ENCODE assay signal across 11 cellular contexts in genomic region chr16:84184775-84185174, GRCh38. TPM values are rescaled to one million over a fixed set of nuclear protein-coding genes. Genes with fewer than 3 reads are reported as not detected.
A peak's percentile ranks its signal among the peaks of the same experiment; 100 is the strongest.
DNase-seq lines count a peak whose midpoint lies in the region; ATAC-seq and TF ChIP-seq lines count a peak whose summit lies in the region.
"Had no signal": no experiment of that assay in that cellular context is flagged by ENCODE, and none has a peak within 500 bp of the region (broad histone marks: within the 10 kb centered on the region; RNA-seq: fewer than 3 reads in every experiment).

No MANE protein-coding gene starts in this region.

- H3K36me3 ChIP-seq in spleen (peaks cover 0 to 56% (median 38%) of the 10 kb centered on the region in 6 donors), mesenchymal stem cell (ENCODE audit: control insufficient read depth in 1 of 2, insufficient read depth in 2 of 2, low read depth in 1 of 2, low read length in 2 of 2) (peaks cover 46 to 55% of the 10 kb centered on the region in 2 experiments)

- H3K36me3 Mint-ChIP-seq in activated CD4-positive, alpha-beta T cell treated with anti-CD3 and anti-CD28 coated beads, Interleukin-2, amount 10 ng/mL, durations not matched to agents 7 days and 5 days (ENCODE audit: low read depth) = peaks cover 14% of the 10 kb centered on the region
- peaks cover 22% of the 10 kb centered on the region for H3K36me3 Mint-ChIP-seq in activated CD8-positive, alpha-beta T cell treated with anti-CD3 and anti-CD28 coated beads for 36 hours (ENCODE audit: low read depth)

- no peak for ATAC-seq in activated CD8-positive, alpha-beta T cell treated with anti-CD3 and anti-CD28 coated beads for 36 hours
- ATAC-seq in right cardiac atrium (peak; percentile 38 to 57), GM19023 (IDR thresholded peaks at IDR 0.05; ENCODE audit: unreplicated experiment) (no peak)

- H3K27me3 ChIP-seq in right cardiac atrium (ENCODE audit: control insufficient read depth, insufficient read depth) = no peaks in the 10 kb centered on the region
- no peaks in the 10 kb centered on the region for H3K27me3 ChIP-seq in spleen (replicated peaks in 1 of 7)
- no peaks in the 10 kb centered on the region for H3K27me3 ChIP-seq in mesenchymal stem cell (ENCODE audit: control insufficient read depth in 1 of 2, insufficient read depth in 1 of 2, low read length in 2 of 2)
- H3K27me3 ChIP-seq: neutrophil had no signal

- H3K4ac ChIP-seq in mesenchymal stem cell (ENCODE audit: low read depth in 1 of 2, low read length in 2 of 2) = no peak overlapping the region

- CTCF ChIA-PET in activated CD4-positive, alpha-beta T cell treated with anti-CD3 and anti-CD28 coated beads, Interleukin-2, amount 10 ng/mL, durations not matched to agents 7 days and 5 days (lab: Charles Lee) = no interaction called here
- CTCF ChIA-PET in activated CD8-positive, alpha-beta T cell treated with anti-CD3 and anti-CD28 coated beads for 36 hours (lab: Charles Lee) = interaction anchor here (4.5 to 7.8 kb wide), 2 partner anchors 8 to 97 kb away, joined by 54 to 102 read pairs; no protein-coding TSS in a partner anchor

- no peak overlapping the region for H2AFZ ChIP-seq in mesenchymal stem cell (ENCODE audit: low read depth, low read length)

- WGBS in right cardiac atrium = 67% methylated on average over 10 of the region's 10 CpGs
- 73 to 89% (median 81%) methylated on average over 10 of the region's 10 CpGs for WGBS in spleen, 5 donors
- WGBS in mesenchymal stem cell = 95% methylated on average over 10 of the region's 10 CpGs

- H3K4me1 ChIP-seq in right cardiac atrium (ENCODE audit: control insufficient read depth, insufficient read depth, low read length) = peaks cover 2% of the 10 kb centered on the region
- peaks cover 0 to 74% (median 48%) of the 10 kb centered on the region in 6 donors for H3K4me1 ChIP-seq in spleen
- peaks cover 5% of the 10 kb centered on the region for H3K4me1 ChIP-seq in mesenchymal stem cell (ENCODE audit: control insufficient read depth, insufficient read depth, low read depth, low read length)

- no peak overlapping the region for H2BK5ac ChIP-seq in mesenchymal stem cell (ENCODE audit: low read depth, low read length, poor library complexity, severe bottlenecking)

- H3K4me2 ChIP-seq in mesenchymal stem cell (ENCODE audit: low read length, poor library complexity, severe bottlenecking) = no peak overlapping the region

- H4K91ac ChIP-seq in mesenchymal stem cell (ENCODE audit: low read length) = no peak overlapping the region

- H2BK120ac ChIP-seq in mesenchymal stem cell (ENCODE audit: low read depth, low read length) = no peak overlapping the region

- H3K18ac ChIP-seq in mesenchymal stem cell (ENCODE audit: low read depth in 1 of 2, low read length in 2 of 2) = no peak overlapping the region

- no peaks in the 10 kb centered on the region for H3K9me3 Mint-ChIP-seq in activated CD4-positive, alpha-beta T cell treated with anti-CD3 and anti-CD28 coated beads, Interleukin-2, amount 10 ng/mL, durations not matched to agents 7 days and 5 days
- no peaks in the 10 kb centered on the region for H3K9me3 Mint-ChIP-seq in activated CD8-positive, alpha-beta T cell treated with anti-CD3 and anti-CD28 coated beads for 36 hours

- H3K4me1 Mint-ChIP-seq in activated CD4-positive, alpha-beta T cell treated with anti-CD3 and anti-CD28 coated beads, Interleukin-2, amount 10 ng/mL, durations not matched to agents 7 days and 5 days = peaks cover 22% of the 10 kb centered on the region
- peaks cover 14% of the 10 kb centered on the region for H3K4me1 Mint-ChIP-seq in activated CD8-positive, alpha-beta T cell treated with anti-CD3 and anti-CD28 coated beads for 36 hours (ENCODE audit: low read depth)

- peaks cover 48% of the 10 kb centered on the region for H3K79me1 ChIP-seq in mesenchymal stem cell (replicated peaks; ENCODE audit: low read length, poor library complexity, severe bottlenecking)

- no peak overlapping the region for H2BK12ac ChIP-seq in mesenchymal stem cell (ENCODE audit: low read length in 2 of 2)

- DNase-seq in activated CD4-positive, alpha-beta T cell treated with anti-CD3 and anti-CD28 coated beads, Interleukin-2, amount 10 ng/mL, durations not matched to agents 7 days and 5 days = no peak
- no peak for DNase-seq in activated CD4-positive, alpha-beta T cell treated with anti-CD3 and anti-CD28 coated beads, Interleukin-2, amount 50 U/mL, for 4 hours
- no peak for DNase-seq in activated CD8-positive, alpha-beta T cell treated with anti-CD3 and anti-CD28 coated beads for 36 hours
- DNase-seq in right cardiac atrium (peak; percentile 55 to 75 (median 71)), spleen (no peak), CD1c-positive myeloid dendritic cell (ENCODE audit: extremely low spot score) (no peak), mesenchymal stem cell (no peak)
- DNase-seq: NCI-H510A treated with DMSO at 0.1 percent for 48 hours had no signal

- H4K8ac ChIP-seq in mesenchymal stem cell (ENCODE audit: low read length) = no peak overlapping the region

- H3K14ac ChIP-seq in mesenchymal stem cell (ENCODE audit: low read length in 2 of 2) = no peak overlapping the region

- no peak overlapping the region for H2BK15ac ChIP-seq in mesenchymal stem cell (ENCODE audit: low read depth, poor library complexity, severe bottlenecking)

- TF ChIP-seq POLR2A in spleen (IDR thresholded peaks at IDR 0.05) = no peak

- H3K4me3 ChIP-seq in right cardiac atrium (ENCODE audit: low read length) (no peak overlapping the region), spleen (peak overlapping the region in 5 of 8 donors; percentile 74 to 97 (median 91)), mesenchymal stem cell (ENCODE audit: insufficient read depth in 1 of 2, low read depth in 1 of 2, low read length in 2 of 2) (no peak overlapping the region)

- H3K27ac Mint-ChIP-seq in activated CD4-positive, alpha-beta T cell treated with anti-CD3 and anti-CD28 coated beads, Interleukin-2, amount 10 ng/mL, durations not matched to agents 7 days and 5 days = no peak overlapping the region
- no peak overlapping the region for H3K27ac Mint-ChIP-seq in activated CD8-positive, alpha-beta T cell treated with anti-CD3 and anti-CD28 coated beads for 36 hours

- H3K27ac ChIP-seq in right cardiac atrium (ENCODE audit: low read length) (peak overlapping the region; percentile 87), spleen (peak overlapping the region in 7 of 8 donors; percentile 29 to 89 (median 84)), mesenchymal stem cell (ENCODE audit: low read length, poor library complexity, severe bottlenecking) (no peak overlapping the region)
- H3K27ac ChIP-seq: neutrophil had no signal

- intact Hi-C loops in activated CD8-positive, alpha-beta T cell treated with anti-CD3 and anti-CD28 coated beads for 36 hours (cut with micrococcal nuclease) = loop anchor here (5.0 kb wide), 1 partner anchor 97 kb away; no protein-coding TSS in a partner anchor
- intact Hi-C loops in right cardiac atrium (cut with DNase I) = loop anchor here in 1 of 4 donors (5.0 kb wide), 2 partner anchors 217 to 227 kb away; partner anchors contain the start of gene NECAB2
- intact Hi-C loops in spleen (cut with DNase I; ENCODE audit: low total_unique reads) = no loop called here

- no peaks in the 10 kb centered on the region for H3K9me3 ChIP-seq in right cardiac atrium (ENCODE audit: control insufficient read depth, low read length)
- no peaks in the 10 kb centered on the region for H3K9me3 ChIP-seq in spleen
- no peaks in the 10 kb centered on the region for H3K9me3 ChIP-seq in mesenchymal stem cell (ENCODE audit: control insufficient read depth, low read length)
- H3K9me3 ChIP-seq: neutrophil had no signal

- H2AK5ac ChIP-seq in mesenchymal stem cell (ENCODE audit: low read length, severe bottlenecking) = no peak overlapping the region

- no peak overlapping the region for H3K9ac ChIP-seq in mesenchymal stem cell (ENCODE audit: low read length)

- POLR2A ChIA-PET in activated CD4-positive, alpha-beta T cell treated with anti-CD3 and anti-CD28 coated beads, Interleukin-2, amount 10 ng/mL, durations not matched to agents 7 days and 5 days (lab: Charles Lee) = no interaction called here
- POLR2A ChIA-PET in activated CD8-positive, alpha-beta T cell treated with anti-CD3 and anti-CD28 coated beads for 36 hours (lab: Charles Lee) = no interaction called here

- H3K23ac ChIP-seq in mesenchymal stem cell (ENCODE audit: low read length in 2 of 2) = no peak overlapping the region

- no peaks in the 10 kb centered on the region for H3K27me3 Mint-ChIP-seq in activated CD4-positive, alpha-beta T cell treated with anti-CD3 and anti-CD28 coated beads, Interleukin-2, amount 10 ng/mL, durations not matched to agents 7 days and 5 days
- H3K27me3 Mint-ChIP-seq in activated CD8-positive, alpha-beta T cell treated with anti-CD3 and anti-CD28 coated beads for 36 hours = no peaks in the 10 kb centered on the region

- no peak for TF ChIP-seq CTCF in activated CD8-positive, alpha-beta T cell treated with anti-CD3 and anti-CD28 coated beads for 36 hours (IDR thresholded peaks at IDR 0.05)
- no peak for TF ChIP-seq CTCF in spleen (IDR thresholded peaks at IDR 0.05 in 8 of 11, conservative IDR thresholded peaks at IDR 0.05 in 3 of 11)

- H3K4me3 Mint-ChIP-seq in activated CD4-positive, alpha-beta T cell treated with anti-CD3 and anti-CD28 coated beads, Interleukin-2, amount 10 ng/mL, durations not matched to agents 7 days and 5 days = peak overlapping the region; percentile 91
- peak overlapping the region; percentile 94 for H3K4me3 Mint-ChIP-seq in activated CD8-positive, alpha-beta T cell treated with anti-CD3 and anti-CD28 coated beads for 36 hours

RNA-seq across cellular contexts. Expression of gene TAF1C, which starts 2.1 kb away (rescaled TPM):
- 10 to 100 TPM; 52.1 to 60.8 TPM for total RNA-seq in activated CD4-positive, alpha-beta T cell treated with anti-CD3 and anti-CD28 coated beads, Interleukin-2, amount 10 ng/mL, durations not matched to agents 7 days and 5 days
- total RNA-seq in activated CD8-positive, alpha-beta T cell treated with anti-CD3 and anti-CD28 coated beads for 36 hours = 10 to 100 TPM; 59.3 to 62.6 TPM
- total RNA-seq in right cardiac atrium = 10 to 100 TPM; 26.0 to 31.1 (median 28.4) TPM
- polyA plus RNA-seq in right cardiac atrium = 36.2 TPM
- total RNA-seq in spleen = 100 to 1,000 TPM in 2 of 7 donors, 10 to 100 TPM in 5; 60.3 to 133 (median 76.6) TPM
- 100 to 1,000 TPM in 1 of 3 donors, 10 to 100 TPM in 2; 31.4 to 125 (median 70.6) TPM for polyA plus RNA-seq in spleen
- 24.3 TPM for polyA plus RNA-seq in mesenchymal stem cell (2013, experiment 1 of 2)
- 22.1 TPM for polyA plus RNA-seq in mesenchymal stem cell (2013, experiment 2 of 2)

RNA-seq across cellular contexts. Expression of gene ADAD2, which starts 6.2 kb away (rescaled TPM):
- total RNA-seq in activated CD4-positive, alpha-beta T cell treated with anti-CD3 and anti-CD28 coated beads, Interleukin-2, amount 10 ng/mL, durations not matched to agents 7 days and 5 days = not detected
- total RNA-seq in activated CD8-positive, alpha-beta T cell treated with anti-CD3 and anti-CD28 coated beads for 36 hours = under 1 TPM; 0.16 to 0.63 TPM
- total RNA-seq in right cardiac atrium = under 1 TPM in 3 of 4 donors, not detected in 1; 0.38 to 0.62 (median 0.60) TPM
- polyA plus RNA-seq in right cardiac atrium = 2.9 TPM
- total RNA-seq in spleen = 10 to 100 TPM in 1 of 7 donors, 1 to 10 TPM in 6; 2.8 to 24.1 (median 6.4) TPM
- polyA plus RNA-seq in spleen = 10 to 100 TPM in 2 of 3 donors, 1 to 10 TPM in 1; 2.5 to 86.5 (median 25.9) TPM
- not detected for polyA plus RNA-seq in mesenchymal stem cell (2013, experiment 1 of 2)
- polyA plus RNA-seq in mesenchymal stem cell (2013, experiment 2 of 2) = not detected
- total RNA-seq: G401 had no signal

RNA-seq across cellular contexts. Expression of gene DNAAF1, which starts 39.7 kb away (rescaled TPM):
- under 1 TPM in 1 of 2 experiments, not detected in 1; 0.25 TPM for total RNA-seq in activated CD4-positive, alpha-beta T cell treated with anti-CD3 and anti-CD28 coated beads, Interleukin-2, amount 10 ng/mL, durations not matched to agents 7 days and 5 days
- not detected for total RNA-seq in activated CD8-positive, alpha-beta T cell treated with anti-CD3 and anti-CD28 coated beads for 36 hours
- under 1 TPM in 2 of 4 donors, not detected in 2; 0.14 to 0.28 TPM for total RNA-seq in right cardiac atrium
- 0.68 TPM for polyA plus RNA-seq in right cardiac atrium
- 1 to 10 TPM in 2 of 7 donors, under 1 TPM in 4, not detected in 1; 0.20 to 2.0 (median 0.79) TPM for total RNA-seq in spleen
- polyA plus RNA-seq in spleen = 1 to 10 TPM; 1.3 to 4.3 (median 2.0) TPM
- 0.14 TPM for polyA plus RNA-seq in mesenchymal stem cell (2013, experiment 1 of 2)
- polyA plus RNA-seq in mesenchymal stem cell (2013, experiment 2 of 2) = 0.10 TPM
- total RNA-seq: G401 had no signal

RNA-seq across cellular contexts. Expression of gene HSDL1, which starts 39.8 kb away (rescaled TPM):
- total RNA-seq in activated CD4-positive, alpha-beta T cell treated with anti-CD3 and anti-CD28 coated beads, Interleukin-2, amount 10 ng/mL, durations not matched to agents 7 days and 5 days = 10 to 100 TPM in 1 of 2 experiments, 1 to 10 TPM in 1; 8.8 to 10.6 TPM
- 10 to 100 TPM; 11.1 to 11.8 TPM for total RNA-seq in activated CD8-positive, alpha-beta T cell treated with anti-CD3 and anti-CD28 coated beads for 36 hours
- total RNA-seq in right cardiac atrium (10 to 100 TPM; 19.8 to 34.8 (median 26.5) TPM), spleen (10 to 100 TPM; 18.3 to 29.0 (median 23.4) TPM)
- polyA plus RNA-seq in right cardiac atrium (15.0 TPM), spleen (10 to 100 TPM; 10.1 to 15.7 (median 14.0) TPM)
- polyA plus RNA-seq in mesenchymal stem cell (2013, experiment 1 of 2) = 17.9 TPM
- 17.7 TPM for polyA plus RNA-seq in mesenchymal stem cell (2013, experiment 2 of 2)

RNA-seq across cellular contexts. Expression of gene KCNG4, which starts 55.0 kb away (rescaled TPM):
- not detected for total RNA-seq in activated CD4-positive, alpha-beta T cell treated with anti-CD3 and anti-CD28 coated beads, Interleukin-2, amount 10 ng/mL, durations not matched to agents 7 days and 5 days
- not detected for total RNA-seq in activated CD8-positive, alpha-beta T cell treated with anti-CD3 and anti-CD28 coated beads for 36 hours
- not detected for total RNA-seq in right cardiac atrium
- not detected for polyA plus RNA-seq in right cardiac atrium
- not detected for total RNA-seq in spleen
- not detected for polyA plus RNA-seq in spleen
- not detected for polyA plus RNA-seq in mesenchymal stem cell (2013, experiment 1 of 2)
- polyA plus RNA-seq in mesenchymal stem cell (2013, experiment 2 of 2) = not detected
- total RNA-seq: G401 had no signal

Comparison
In these comparisons a context has a peak if more than half of its experiments do, and no peak if none do; other contexts are left out.
1. DNase-seq: peak in right cardiac atrium (3 of 3); none in activated CD4-positive, alpha-beta T cell treated with anti-CD3 and anti-CD28 coated beads, Interleukin-2, amount 10 ng/mL, durations not matched to agents 7 days and 5 days (single experiment), activated CD4-positive, alpha-beta T cell treated with anti-CD3 and anti-CD28 coated beads, Interleukin-2, amount 50 U/mL, for 4 hours (0 of 2), activated CD8-positive, alpha-beta T cell treated with anti-CD3 and anti-CD28 coated beads for 36 hours (single experiment), spleen (single experiment), CD1c-positive myeloid dendritic cell (single experiment) and mesenchymal stem cell (single experiment).
2. ATAC-seq: peak in right cardiac atrium (2 of 2); none in activated CD8-positive, alpha-beta T cell treated with anti-CD3 and anti-CD28 coated beads for 36 hours (single experiment) and GM19023 (single experiment).
3. H3K4me3 ChIP-seq: peak in spleen (5 of 8); none in right cardiac atrium (single experiment) and mesenchymal stem cell (0 of 2).